Comparison of ENCODE assay signal across 8 cellular contexts in genomic region chr19:17215125-17215971, GRCh38. TPM values are rescaled to one million over a fixed set of nuclear protein-coding genes. Genes with fewer than 3 reads are reported as not detected.
A peak's percentile ranks its signal among the peaks of the same experiment; 100 is the strongest.
DNase-seq lines count a peak whose midpoint lies in the region; ATAC-seq and TF ChIP-seq lines count a peak whose summit lies in the region.

TSS of gene USE1 (plus strand) at chr19:17215357. CDS start at chr19:17215406, 49 bp downstream.

- TF ChIP-seq CTCF in psoas muscle (IDR thresholded peaks at IDR 0.05), result no peak

- H3K4me1 ChIP-seq in psoas muscle, result peaks cover 5% of the 10 kb centered on the region
- no peaks in the 10 kb centered on the region for H3K4me1 ChIP-seq in urinary bladder (ENCODE audit: insufficient read depth)

- H3K9me3 ChIP-seq in T-helper 17 cell (ENCODE audit: control insufficient read depth, low read length, poor library complexity, severe bottlenecking) (no peaks in the 10 kb centered on the region), psoas muscle (no peaks in the 10 kb centered on the region)

- H3K4me3 ChIP-seq in GM08714 (ENCODE audit: low read length) (peak within 1 kb of the TSS; percentile 73; the same call in 1 of the 2 replicates), psoas muscle (peak within 1 kb of the TSS; percentile 84), urinary bladder (ENCODE audit: low read depth, low read length) (peak within 1 kb of the TSS; percentile 73)

- WGBS in psoas muscle, 3 donors, result 3 to 4% (median 3%) methylated on average over 52 to 56 of the region's 56 CpGs
- WGBS in urinary bladder, result 2% methylated on average over 56 of the region's 56 CpGs

- no peaks in the 10 kb centered on the region for H3K27me3 Mint-ChIP-seq in T-helper 17 cell

- H3K27ac ChIP-seq in psoas muscle (peak within 1 kb of the TSS; percentile 95), urinary bladder (ENCODE audit: low read depth) (peak within 1 kb of the TSS; percentile 94)

- H3K36me3 ChIP-seq in psoas muscle (ENCODE audit: insufficient read depth in 1 of 2, low read depth in 1 of 2) (peaks cover 9 to 44% of the 10 kb centered on the region in 2 donors), urinary bladder (ENCODE audit: insufficient read depth) (peaks cover 2% of the 10 kb centered on the region)

- no peaks in the 10 kb centered on the region for H3K27me3 ChIP-seq in psoas muscle (ENCODE audit: insufficient read depth in 3 of 3, low read length in 2 of 3)

- peak within 1 kb of the TSS; percentile 93 for H3K27ac Mint-ChIP-seq in T-helper 17 cell

- DNase-seq in NCI-H1694 treated with DMSO at 0.1 percent for 48 hours (lab: John Stamatoyannopoulos, UW) (peak; percentile 69), T-helper 17 cell (peak; percentile 75 to 79 (median 79)), amygdala (lab: John Stamatoyannopoulos, UW) (peak; percentile 42 to 93 (median 84)), left ventricle myocardium superior (peak; percentile 93), psoas muscle (peak; percentile 90 to 95)

- H3K4me1 Mint-ChIP-seq in T-helper 17 cell, result peaks cover 12% of the 10 kb centered on the region

- peak; percentile 79 for ATAC-seq in HG02759 (IDR thresholded peaks at IDR 0.05; ENCODE audit: unreplicated experiment)
- ATAC-seq in T-helper 17 cell, result peak; percentile 97
- ATAC-seq in left ventricle myocardium superior, result peak; percentile 95
- ATAC-seq in psoas muscle, result peak; percentile 94 to 97 (median 95)

- H3K36me3 Mint-ChIP-seq in T-helper 17 cell (ENCODE audit: low read depth), result no peaks in the 10 kb centered on the region

- H3K4me3 Mint-ChIP-seq in T-helper 17 cell, result peak within 1 kb of the TSS; percentile 91

- intact Hi-C loops in left ventricle myocardium superior (cut with micrococcal nuclease), result no loop called here
- intact Hi-C loops in psoas muscle (cut with DNase I), result loop anchor here in 1 of 2 donors (1.0 to 2.0 kb wide), 2 partner anchors 51 to 140 kb away; partner anchors contain the start of genes BABAM1, HAUS8 and MYO9B

RNA-seq across cellular contexts. Expression of gene USE1, which starts in this region (rescaled TPM):
- total RNA-seq in T-helper 17 cell (10 to 100 TPM; 21.7 to 23.1 TPM), left ventricle myocardium superior (27.4 TPM), psoas muscle (10 to 100 TPM; 25.5 to 41.2 (median 30.5) TPM), urinary bladder (10.9 TPM)
- polyA plus RNA-seq in psoas muscle (10 to 100 TPM; 45.3 to 83.0 (median 57.1) TPM), urinary bladder (39.8 TPM)

Comparison
In these comparisons a context has a peak if more than half of its experiments do, and no peak if none do; other contexts are left out.
1. Peak in every context shown above with its lines: DNase-seq, ATAC-seq, H3K4me3 ChIP-seq and H3K27ac ChIP-seq.